ENCODE assay signal across 16 cellular contexts in the genomic region with DNA sequence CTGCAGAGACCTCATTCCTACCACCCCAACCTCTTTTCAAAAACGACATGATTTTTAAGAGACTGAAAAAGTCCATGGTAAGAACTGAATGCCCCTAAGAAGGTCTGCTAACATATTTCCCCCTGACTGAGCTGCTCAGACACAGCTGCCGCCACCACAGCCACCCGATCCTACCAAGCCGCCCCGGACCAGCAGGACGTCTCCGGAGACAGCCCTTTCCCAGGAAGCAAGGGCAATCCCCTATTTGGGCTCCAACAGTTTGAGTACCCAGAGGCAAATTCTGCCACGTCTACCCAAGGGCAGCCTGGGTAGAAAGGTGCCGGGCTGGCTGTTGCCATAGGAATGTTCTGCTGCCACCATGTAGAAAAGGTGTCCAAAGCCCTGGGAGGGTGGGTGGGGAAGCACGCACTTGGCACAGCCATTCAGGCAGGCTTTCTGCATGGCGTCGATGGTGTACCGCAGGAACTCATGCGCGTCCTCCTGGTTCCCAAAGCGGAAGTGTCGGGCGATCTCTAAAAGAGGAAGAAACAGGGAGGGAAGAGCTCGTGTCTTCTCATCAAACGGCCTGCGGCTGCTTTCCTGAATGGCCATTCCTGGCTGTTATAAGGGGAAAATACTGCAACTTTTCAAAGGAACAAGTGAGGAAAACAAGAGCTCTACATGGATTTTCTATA. TPM values are rescaled to one million over a fixed set of nuclear protein-coding genes. Genes with fewer than 3 reads are reported as not detected.
DNase-seq lines count a peak whose midpoint lies in the region; TF ChIP-seq lines count a peak whose summit lies in the region.
"Had no signal": no experiment of that assay in that cellular context is flagged by ENCODE, and none has a peak within 500 bp of the region (broad histone marks: within the 10 kb centered on the region; RNA-seq: fewer than 3 reads in every experiment).

No MANE protein-coding gene starts in this region.

- no peaks in the 10 kb centered on the region for H3K4me1 ChIP-seq in CD4-positive, alpha-beta memory T cell (ENCODE audit: insufficient read depth, low read length)
- H3K4me1 ChIP-seq in prostate gland (replicated peaks), result no peaks in the 10 kb centered on the region
- H3K4me1 ChIP-seq: pancreas, thyroid gland had no signal

- intact Hi-C loops in CD4-positive, alpha-beta memory T cell (cut with micrococcal nuclease), result no loop called here
- intact Hi-C loops in cardiac septum (cut with DNase I), result no loop called here
- intact Hi-C loops in prostate gland (cut with DNase I), result no loop called here

- no peaks in the 10 kb centered on the region for H3K9me3 ChIP-seq in CD4-positive, alpha-beta memory T cell (ENCODE audit: control insufficient read depth in 1 of 2, low read length in 2 of 2)
- H3K9me3 ChIP-seq in prostate gland, result no peaks in the 10 kb centered on the region
- H3K9me3 ChIP-seq: pancreas, thyroid gland had no signal

- no peak overlapping the region for H3K4me3 ChIP-seq in CD4-positive, alpha-beta memory T cell (ENCODE audit: low read length in 2 of 2)
- H3K4me3 ChIP-seq in H7 (ENCODE audit: insufficient read depth, low read depth, low read length) (no peak overlapping the region), prostate gland (no peak overlapping the region)
- H3K4me3 ChIP-seq: pancreas, thyroid gland had no signal

- peak in 1 of 5 donors; percentile 7 for DNase-seq in CD4-positive, alpha-beta memory T cell
- DNase-seq in MV-4-11 (lab: John Stamatoyannopoulos, UW) (peak; percentile 83), cardiac septum (ENCODE audit: low spot score) (peak; percentile 85), pons (ENCODE audit: low spot score) (peak; percentile 64), inferior parietal cortex (ENCODE audit: extremely low spot score) (no peak), H7 (no peak), NCI-H2029 (lab: John Stamatoyannopoulos, UW) (no peak), prostate gland (ENCODE audit: low spot score) (no peak)
- DNase-seq: activated CD4-positive, alpha-beta T cell treated with anti-CD3 and anti-CD28 coated beads, Interleukin-2, amount 50 U/mL, for 1 hour; mesendoderm; NCI-H1436; NCI-H526; thyroid gland had no signal

- H3K27me3 ChIP-seq in CD4-positive, alpha-beta memory T cell (ENCODE audit: insufficient read depth, low read length), result no peaks in the 10 kb centered on the region
- no peaks in the 10 kb centered on the region for H3K27me3 ChIP-seq in H7 (ENCODE audit: control insufficient read depth, insufficient read depth, low read length)
- H3K27me3 ChIP-seq in prostate gland (replicated peaks; ENCODE audit: insufficient read depth), result no peaks in the 10 kb centered on the region
- H3K27me3 ChIP-seq: pancreas, thyroid gland had no signal

- H3K27ac ChIP-seq in CD4-positive, alpha-beta memory T cell (ENCODE audit: low read depth, low read length), result no peak overlapping the region
- H3K27ac ChIP-seq in prostate gland, result no peak overlapping the region
- H3K27ac ChIP-seq: pancreas had no signal

- CTCF ChIA-PET in CD4-positive, alpha-beta memory T cell (lab: Charles Lee; ENCODE audit: partially characterized antibody), result interaction anchor here (1.2 to 1.9 kb wide), 3 partner anchors 8 to 17 kb away, joined by 3 to 6 read pairs (median 3); no protein-coding TSS in a partner anchor

- no peak for TF ChIP-seq CTCF in prostate gland (IDR thresholded peaks at IDR 0.05)

- no peak for TF ChIP-seq POLR2A in prostate gland (IDR thresholded peaks at IDR 0.05)

- WGBS in prostate gland, result 89% methylated on average over 21 of the region's 21 CpGs

- no peaks in the 10 kb centered on the region for H3K9me3 Mint-ChIP-seq in CD4-positive, alpha-beta memory T cell
- H3K9me3 Mint-ChIP-seq: activated T-helper 17 cell treated with anti-CD3 and anti-CD28 coated beads, Interleukin-2, amount 50 U/mL, for 72 hours; T-helper 2 cell treated with Interferon-gamma antibody and Interleukin-4, amounts not matched to agents 5 μg/mL and 100 μg/mL, for 36 hours had no signal

- peak overlapping the region in 1 of 8 donors; percentile 50 for H3K4me3 Mint-ChIP-seq in CD4-positive, alpha-beta memory T cell
- H3K4me3 Mint-ChIP-seq: activated T-helper 17 cell treated with anti-CD3 and anti-CD28 coated beads, Interleukin-2, amount 50 U/mL, for 72 hours; T-helper 2 cell treated with Interferon-gamma antibody and Interleukin-4, amounts not matched to agents 5 μg/mL and 100 μg/mL, for 36 hours had no signal

- H3K36me3 Mint-ChIP-seq in CD4-positive, alpha-beta memory T cell, result peaks cover 76 to 90% of the 10 kb centered on the region in 2 donors

- peaks cover 18 to 60% (median 38%) of the 10 kb centered on the region in 4 donors for H3K4me1 Mint-ChIP-seq in CD4-positive, alpha-beta memory T cell

- H3K27ac Mint-ChIP-seq in CD4-positive, alpha-beta memory T cell, result peak overlapping the region in 5 of 7 donors; percentile 2 to 53 (median 17)
- H3K27ac Mint-ChIP-seq: T-helper 2 cell treated with Interferon-gamma antibody and Interleukin-4, amounts not matched to agents 5 μg/mL and 100 μg/mL, for 36 hours had no signal

- H3K27me3 Mint-ChIP-seq in CD4-positive, alpha-beta memory T cell, result no peaks in the 10 kb centered on the region
- H3K27me3 Mint-ChIP-seq: activated T-helper 17 cell treated with anti-CD3 and anti-CD28 coated beads, Interleukin-2, amount 50 U/mL, for 72 hours had no signal

- POLR2A ChIA-PET in CD4-positive, alpha-beta memory T cell (lab: Charles Lee; ENCODE audit: partially characterized antibody), result interaction anchor here (1.6 to 1.7 kb wide), 2 partner anchors 8 to 37 kb away, joined by 3 to 8 read pairs; no protein-coding TSS in a partner anchor

- peaks cover 74% of the 10 kb centered on the region for H3K36me3 ChIP-seq in CD4-positive, alpha-beta memory T cell (ENCODE audit: insufficient read depth, low read length)
- peaks cover 52% of the 10 kb centered on the region for H3K36me3 ChIP-seq in H7 (replicated peaks; ENCODE audit: control insufficient read depth, insufficient read depth, low read length)
- peaks cover 12 to 28% of the 10 kb centered on the region in 2 donors for H3K36me3 ChIP-seq in prostate gland

RNA-seq across cellular contexts. Expression of gene USP36, which starts 13.6 kb away (rescaled TPM):
- 100 to 1,000 TPM; 181 to 183 TPM for total RNA-seq in CD4-positive, alpha-beta memory T cell
- 10 to 100 TPM; 35.4 to 55.1 TPM for polyA plus RNA-seq in CD4-positive, alpha-beta memory T cell
- 19.5 TPM for total RNA-seq in cardiac septum
- total RNA-seq in H7 (2014; rRNA removed; shearing (Covaris generic)), result 24.6 and 32.8 TPM in 2 replicates
- 10 to 100 TPM; 31.2 to 66.6 TPM for total RNA-seq in prostate gland

RNA-seq across cellular contexts. Expression of gene CYTH1, which starts 44.9 kb away (rescaled TPM):
- total RNA-seq in CD4-positive, alpha-beta memory T cell, result 100 to 1,000 TPM; 380 to 390 TPM
- polyA plus RNA-seq in CD4-positive, alpha-beta memory T cell, result 100 to 1,000 TPM; 271 to 370 TPM
- total RNA-seq in cardiac septum (29.4 TPM), prostate gland (10 to 100 TPM; 65.2 to 73.9 TPM)
- 10.3 and 11.3 TPM in 2 replicates for total RNA-seq in H7 (2014; rRNA removed; shearing (Covaris generic))

Comparison
In these comparisons a context has a peak if more than half of its experiments do, and no peak if none do; other contexts are left out.
1. DNase-seq: peak in MV-4-11 (single experiment), cardiac septum (single experiment) and pons (single experiment); none in inferior parietal cortex (single experiment), H7 (single experiment), NCI-H2029 (single experiment) and prostate gland (single experiment).
2. RNA of gene CYTH1, which starts 44.9 kb away (total RNA-seq): 380 to 390 TPM in CD4-positive, alpha-beta memory T cell; 65.2 to 73.9 TPM in prostate gland, 29.4 TPM in cardiac septum (single experiment) and 10.3 to 11.3 TPM in H7; every median in the first group is over 4 times any median in the second.